8 cellular contexts compared by ENCODE assay signal in the genomic region with DNA sequence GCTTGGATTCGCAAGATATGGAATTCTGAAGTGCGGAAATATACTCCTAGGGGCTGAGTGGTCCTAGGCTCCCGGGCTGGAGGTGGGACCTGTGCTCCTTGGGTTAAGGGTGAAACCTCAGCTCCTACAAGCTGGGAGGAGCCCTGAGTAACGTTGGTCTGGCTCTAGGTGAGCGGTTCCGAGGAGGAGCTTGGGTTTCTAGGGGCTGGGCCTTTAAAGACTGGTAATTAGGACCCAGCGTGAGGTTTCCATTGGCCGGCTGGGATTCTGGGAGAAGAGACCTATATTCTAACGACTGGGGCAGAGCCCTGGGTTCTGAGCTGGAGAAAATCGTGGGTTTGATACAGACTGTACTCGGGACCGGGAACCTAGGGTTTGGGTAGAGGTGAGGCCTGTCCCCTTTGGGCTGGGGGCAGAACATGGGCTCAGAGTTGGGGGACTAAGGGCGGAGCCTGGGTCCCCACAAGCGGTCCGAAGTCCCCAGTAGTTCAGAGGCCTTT. TPM values are rescaled to one million over a fixed set of nuclear protein-coding genes. Genes with fewer than 3 reads are reported as not detected.
DNase-seq lines count a peak whose midpoint lies in the region; ATAC-seq and TF ChIP-seq lines count a peak whose summit lies in the region.

No MANE protein-coding gene starts in this region.

- H3K36me3 Mint-ChIP-seq in endodermal cell (ENCODE audit: low read depth), result peaks cover 22% of the 10 kb centered on the region
- H3K36me3 Mint-ChIP-seq in natural killer cell treated with Interleukin-12 subunit alpha and Interleukin-12 subunit beta and Interleukin-15 and Interleukin-18, amount 100 ng/mL, for 72 hours, result no peaks in the 10 kb centered on the region

- peaks cover 28 to 64% (median 44%) of the 10 kb centered on the region in 11 experiments for H3K36me3 ChIP-seq in BLaER1 treated with 17β-estradiol and CSF1 and Interleukin-3, amounts not matched to agents 10 nM and 100 nM
- peaks cover 31% of the 10 kb centered on the region for H3K36me3 ChIP-seq in endodermal cell (ENCODE audit: control insufficient read depth, insufficient read depth, low read length)

- H3K4me1 Mint-ChIP-seq in endodermal cell, result peaks cover 8% of the 10 kb centered on the region
- peaks cover 13 to 14% of the 10 kb centered on the region in 2 donors for H3K4me1 Mint-ChIP-seq in natural killer cell treated with Interleukin-12 subunit alpha and Interleukin-12 subunit beta and Interleukin-15 and Interleukin-18, amount 100 ng/mL, for 72 hours (ENCODE audit: low read depth in 2 of 2)

- peaks cover 63 to 82% (median 76%) of the 10 kb centered on the region in 10 experiments for H3K4me1 ChIP-seq in BLaER1 treated with 17β-estradiol and CSF1 and Interleukin-3, amounts not matched to agents 10 nM and 100 nM
- H3K4me1 ChIP-seq in endodermal cell (ENCODE audit: control insufficient read depth, insufficient read depth, low read length), result no peaks in the 10 kb centered on the region

- no peaks in the 10 kb centered on the region for H3K9me3 Mint-ChIP-seq in endodermal cell
- H3K9me3 Mint-ChIP-seq in natural killer cell treated with Interleukin-12 subunit alpha and Interleukin-12 subunit beta and Interleukin-15 and Interleukin-18, amount 100 ng/mL, for 72 hours, result no peaks in the 10 kb centered on the region

- H3K27me3 ChIP-seq in BLaER1 treated with 17β-estradiol and CSF1 and Interleukin-3, amounts not matched to agents 10 nM and 100 nM, result no peaks in the 10 kb centered on the region
- no peaks in the 10 kb centered on the region for H3K27me3 ChIP-seq in endodermal cell (ENCODE audit: control insufficient read depth, insufficient read depth, low read length, poor library complexity, severe bottlenecking)

- H3K9ac ChIP-seq in BLaER1 treated with 17β-estradiol and CSF1 and Interleukin-3, amounts not matched to agents 10 nM and 100 nM, result peak overlapping the region; percentile 73 to 81 (median 77); a peak in 21 of 22 replicates
- H3K9ac ChIP-seq in endodermal cell (ENCODE audit: extremely low read depth, low read length, poor library complexity, severe bottlenecking), result peak overlapping the region; percentile 71

- peak overlapping the region; percentile 96 for H3K27ac Mint-ChIP-seq in endodermal cell
- H3K27ac Mint-ChIP-seq in natural killer cell treated with Interleukin-12 subunit alpha and Interleukin-12 subunit beta and Interleukin-15 and Interleukin-18, amount 100 ng/mL, for 72 hours, result peak overlapping the region; percentile 70 to 92

- H3K27me3 Mint-ChIP-seq in endodermal cell (ENCODE audit: insufficient read depth), result no peaks in the 10 kb centered on the region
- H3K27me3 Mint-ChIP-seq in natural killer cell treated with Interleukin-12 subunit alpha and Interleukin-12 subunit beta and Interleukin-15 and Interleukin-18, amount 100 ng/mL, for 72 hours, result no peaks in the 10 kb centered on the region

- H4K20me1 ChIP-seq in BLaER1 treated with 17β-estradiol and CSF1 and Interleukin-3, amounts not matched to agents 10 nM and 100 nM, result peaks cover 0 to 40% (median 0%) of the 10 kb centered on the region in 11 experiments; a peak in 6 of 22 replicates

- no peak for TF ChIP-seq CTCF in endodermal cell (conservative IDR thresholded peaks at IDR 0.05)

- WGBS in endodermal cell (ENCODE audit: insufficient coverage in 1 of 2, insufficient read length in 1 of 2), 2 experiments, result 38 to 54% methylated on average over 11 to 15 of the region's 15 CpGs

- ATAC-seq in natural killer cell treated with Interleukin-12 subunit alpha and Interleukin-12 subunit beta and Interleukin-15 and Interleukin-18, amount 100 ng/mL, for 72 hours, result no peak
- ATAC-seq in HG03045 (IDR thresholded peaks at IDR 0.05; ENCODE audit: unreplicated experiment) (no peak), GM21786 (IDR thresholded peaks at IDR 0.05; ENCODE audit: unreplicated experiment) (no peak)

- DNase-seq in NCI-H774 (lab: John Stamatoyannopoulos, UW) (peak; percentile 32), endodermal cell (peak; percentile 87), HK-2 (ENCODE audit: unreplicated experiment) (no peak), SIG-M5 treated with dmso at 0.1 percent for 504 hours (lab: John Stamatoyannopoulos, UW; ENCODE audit: unreplicated experiment) (no peak)
- peak; percentile 44 for DNase-seq in natural killer cell treated with Interleukin-12 subunit alpha and Interleukin-12 subunit beta and Interleukin-15 and Interleukin-18, amount 100 ng/mL, for 72 hours (ENCODE audit: low spot score)

- peak overlapping the region; percentile 68 to 79 (median 72) for H3K4me3 ChIP-seq in BLaER1 treated with 17β-estradiol and CSF1 and Interleukin-3, amounts not matched to agents 10 nM and 100 nM
- peak overlapping the region; percentile 86 for H3K4me3 ChIP-seq in endodermal cell (ENCODE audit: low read length)

- H3K9me3 ChIP-seq in BLaER1 treated with 17β-estradiol and CSF1 and Interleukin-3, amounts not matched to agents 10 nM and 100 nM (replicated peaks in 1 of 11), result no peaks in the 10 kb centered on the region
- no peaks in the 10 kb centered on the region for H3K9me3 ChIP-seq in endodermal cell (ENCODE audit: control insufficient read depth, low read length)

- H3K27ac ChIP-seq in BLaER1 treated with 17β-estradiol and CSF1 and Interleukin-3, amounts not matched to agents 10 nM and 100 nM, result peak overlapping the region in 10 of 11 experiments; percentile 50 to 86 (median 72); a peak in 19 of 22 replicates
- H3K27ac ChIP-seq in endodermal cell (ENCODE audit: low read depth, low read length), result peak overlapping the region; percentile 42

- peak overlapping the region; percentile 76 for H3K4me3 Mint-ChIP-seq in endodermal cell
- peak overlapping the region; percentile 92 for H3K4me3 Mint-ChIP-seq in natural killer cell treated with Interleukin-12 subunit alpha and Interleukin-12 subunit beta and Interleukin-15 and Interleukin-18, amount 100 ng/mL, for 72 hours

- peak overlapping the region; percentile 86 to 100 (median 97) for H3K4me2 ChIP-seq in BLaER1 treated with 17β-estradiol and CSF1 and Interleukin-3, amounts not matched to agents 10 nM and 100 nM

RNA-seq across cellular contexts. Expression of gene MAP4K2, which starts 0.9 kb away (rescaled TPM):
- total RNA-seq in endodermal cell, result 10 to 100 TPM; 24.7 to 32.4 TPM
- 20.7 TPM for polyA plus RNA-seq in endodermal cell (2013, experiment 1 of 2)
- 18.3 TPM for polyA plus RNA-seq in endodermal cell (2013, experiment 2 of 2)
- 10 to 100 TPM; 17.6 to 47.1 TPM for total RNA-seq in natural killer cell treated with Interleukin-12 subunit alpha and Interleukin-12 subunit beta and Interleukin-15 and Interleukin-18, amount 100 ng/mL, for 72 hours

RNA-seq across cellular contexts. Expression of gene MEN1, which starts 6.5 kb away (rescaled TPM):
- total RNA-seq in endodermal cell, result 10 to 100 TPM; 44.5 to 48.7 TPM
- 48.7 TPM for polyA plus RNA-seq in endodermal cell (2013, experiment 1 of 2)
- polyA plus RNA-seq in endodermal cell (2013, experiment 2 of 2), result 44.3 TPM
- 10 to 100 TPM; 32.6 to 53.5 TPM for total RNA-seq in natural killer cell treated with Interleukin-12 subunit alpha and Interleukin-12 subunit beta and Interleukin-15 and Interleukin-18, amount 100 ng/mL, for 72 hours

RNA-seq across cellular contexts. Expression of gene SF1, which starts 25.6 kb away (rescaled TPM):
- total RNA-seq in endodermal cell, result 100 to 1,000 TPM; 331 to 399 TPM
- polyA plus RNA-seq in endodermal cell (2013, experiment 1 of 2), result 250 TPM
- polyA plus RNA-seq in endodermal cell (2013, experiment 2 of 2), result 216 TPM
- 100 to 1,000 TPM; 376 to 425 TPM for total RNA-seq in natural killer cell treated with Interleukin-12 subunit alpha and Interleukin-12 subunit beta and Interleukin-15 and Interleukin-18, amount 100 ng/mL, for 72 hours

RNA-seq across cellular contexts. Expression of gene CDC42BPG, which starts 40.6 kb away (rescaled TPM):
- 10 to 100 TPM; 11.1 to 12.6 TPM for total RNA-seq in endodermal cell
- polyA plus RNA-seq in endodermal cell (2013, experiment 1 of 2), result 2.0 TPM
- polyA plus RNA-seq in endodermal cell (2013, experiment 2 of 2), result 1.7 TPM
- 1 to 10 TPM in 1 of 2 donors, under 1 TPM in 1; 0.59 to 1.9 TPM for total RNA-seq in natural killer cell treated with Interleukin-12 subunit alpha and Interleukin-12 subunit beta and Interleukin-15 and Interleukin-18, amount 100 ng/mL, for 72 hours

RNA-seq across cellular contexts. Expression of gene PYGM, which starts 44.1 kb away (rescaled TPM):
- 1 to 10 TPM; 1.1 to 1.2 TPM for total RNA-seq in endodermal cell
- 2.0 TPM for polyA plus RNA-seq in endodermal cell (2013, experiment 1 of 2)
- polyA plus RNA-seq in endodermal cell (2013, experiment 2 of 2), result 1.3 TPM
- 1 to 10 TPM; 4.7 to 5.6 TPM for total RNA-seq in natural killer cell treated with Interleukin-12 subunit alpha and Interleukin-12 subunit beta and Interleukin-15 and Interleukin-18, amount 100 ng/mL, for 72 hours

Comparison
In these comparisons a context has a peak if more than half of its experiments do, and no peak if none do; other contexts are left out.
1. DNase-seq: peak in NCI-H774 (single experiment), endodermal cell (single experiment) and natural killer cell treated with Interleukin-12 subunit alpha and Interleukin-12 subunit beta and Interleukin-15 and Interleukin-18, amount 100 ng/mL, for 72 hours (single experiment); none in HK-2 (single experiment) and SIG-M5 treated with dmso at 0.1 percent for 504 hours (single experiment).